ENCODE assay signal across 1 cellular context in genomic region chr18:49059028-49059670, GRCh38.
TF ChIP-seq lines count a peak whose summit lies in the region.

No MANE protein-coding gene starts in this region.

TF ChIP-seq in GM23338, 12 proteins besides CTCF, POLR2A, EP300 and RAD21 (continued from another document):
- TF ChIP-seq ZNF462 (CRISPR knock-in tag; IDR thresholded peaks at IDR 0.05) = no peak
- no peak for TF ChIP-seq NANOG (IDR thresholded peaks at IDR 0.05; ENCODE audit: borderline replicate concordance)
- TF ChIP-seq POLR2AphosphoS5 (IDR thresholded peaks at IDR 0.05; ENCODE audit: low read depth) = no peak
- TF ChIP-seq ZNF114 (CRISPR knock-in tag; IDR thresholded peaks at IDR 0.05) = no peak
